ENCODE assay signal across 8 cellular contexts in the genomic region with DNA sequence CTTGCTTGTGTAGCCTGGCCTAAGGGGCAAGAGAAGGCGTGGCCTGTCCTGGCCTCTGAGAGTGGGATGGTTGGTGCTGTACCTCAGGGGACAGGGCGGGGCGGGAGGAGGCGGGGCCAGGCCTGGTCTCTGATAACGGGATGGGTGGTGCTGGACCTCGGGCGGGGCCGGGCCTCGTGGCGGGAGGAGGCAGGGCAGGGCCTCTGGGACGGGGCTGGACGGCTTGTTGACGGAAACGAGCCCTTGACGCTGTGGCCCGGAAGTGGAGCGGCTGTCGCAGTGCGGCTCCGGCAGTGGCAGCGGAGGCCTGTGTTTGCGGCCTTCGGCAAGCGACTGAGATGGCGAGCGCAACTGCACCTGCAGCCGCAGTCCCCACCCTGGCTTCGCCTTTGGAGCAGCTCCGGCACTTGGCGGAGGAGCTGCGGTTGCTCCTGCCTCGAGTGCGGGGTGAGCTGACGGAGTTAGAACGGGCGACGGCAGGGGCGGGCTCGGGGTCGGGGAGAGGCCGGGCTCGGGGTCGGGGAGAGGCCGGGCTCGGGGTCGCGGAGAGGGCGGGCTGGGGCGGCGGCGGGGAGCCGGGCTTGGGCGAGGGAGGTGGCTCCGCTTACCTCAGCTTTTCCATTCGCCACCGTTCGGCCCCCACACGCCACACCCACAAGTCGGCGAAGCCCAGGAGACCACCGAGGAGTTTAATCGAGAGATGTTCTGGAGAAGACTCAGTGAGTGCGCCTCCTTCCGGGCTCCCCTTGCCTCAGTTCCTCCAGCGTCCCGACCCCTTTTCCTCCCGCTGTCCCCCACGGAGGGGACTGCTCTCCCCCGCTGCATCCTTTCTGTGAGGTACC.
DNase-seq lines count a peak whose midpoint lies in the region; ATAC-seq and TF ChIP-seq lines count a peak whose summit lies in the region.

A gene with protein sequence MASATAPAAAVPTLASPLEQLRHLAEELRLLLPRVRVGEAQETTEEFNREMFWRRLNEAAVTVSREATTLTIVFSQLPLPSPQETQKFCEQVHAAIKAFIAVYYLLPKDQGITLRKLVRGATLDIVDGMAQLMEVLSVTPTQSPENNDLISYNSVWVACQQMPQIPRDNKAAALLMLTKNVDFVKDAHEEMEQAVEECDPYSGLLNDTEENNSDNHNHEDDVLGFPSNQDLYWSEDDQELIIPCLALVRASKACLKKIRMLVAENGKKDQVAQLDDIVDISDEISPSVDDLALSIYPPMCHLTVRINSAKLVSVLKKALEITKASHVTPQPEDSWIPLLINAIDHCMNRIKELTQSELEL (plus strand): TSS at position 243 of the 842 bp plus-strand sequence. CDS start 96 bp downstream, at position 339.

- ATAC-seq in GM18868 (IDR thresholded peaks at IDR 0.05; ENCODE audit: unreplicated experiment) = peak; percentile 96
- peak; percentile 91 for ATAC-seq in HG03103 (IDR thresholded peaks at IDR 0.05; ENCODE audit: low read depth, unreplicated experiment)

- TF ChIP-seq CTCF in AG09319 (IDR thresholded peaks at IDR 0.05; ENCODE audit: low read depth, low read length) = peak; percentile 57

- DNase-seq in AG09319 (ENCODE audit: extremely low read depth, low read depth) = peak; percentile 66
- peak; percentile 49 for DNase-seq in NCI-H345 treated with DMSO at 0.1 percent for 48 hours (lab: John Stamatoyannopoulos, UW; ENCODE audit: unreplicated experiment)
- peak; percentile 70 to 83 (median 79) for DNase-seq in activated CD4-positive, CD25-positive, alpha-beta regulatory T cell (lab: John Stamatoyannopoulos, UW)
- DNase-seq in central memory CD4-positive, alpha-beta T cell = peak; percentile 84
- DNase-seq in inferior parietal cortex (ENCODE audit: extremely low spot score) = peak; percentile 74
- DNase-seq in stimulated activated CD4-positive, alpha-beta T cell treated with anti-CD3 and anti-CD28 coated beads, Interleukin-12 subunit alpha, Interleukin-12 subunit beta, amount 100 ng/mL, for 4 hours = peak; percentile 84

Comparison
In these comparisons a context has a peak if more than half of its experiments do, and no peak if none do; other contexts are left out.
1. Peak in every context shown above with its lines: DNase-seq and ATAC-seq.